In genomic region chr5:151251001-151251551, GRCh38 we compare ENCODE assay signal across 12 cellular contexts. TPM values are rescaled to one million over a fixed set of nuclear protein-coding genes. Genes with fewer than 3 reads are reported as not detected.
DNase-seq lines count a peak whose midpoint lies in the region; ATAC-seq and TF ChIP-seq lines count a peak whose summit lies in the region.
"Had no signal": no experiment of that assay in that cellular context is flagged by ENCODE, and none has a peak within 500 bp of the region (broad histone marks: within the 10 kb centered on the region; RNA-seq: fewer than 3 reads in every experiment).

No MANE protein-coding gene starts in this region.

- H3K4me3 Mint-ChIP-seq in brain = peak overlapping the region; percentile 48 to 93 (median 82)

- no peak overlapping the region for H3K27ac ChIP-seq in HEK293 (ENCODE audit: extremely low read depth, low read depth, low read length)
- H3K27ac ChIP-seq: left lung, RWPE1 had no signal

- peaks cover 23% of the 10 kb centered on the region for H3K4me1 Mint-ChIP-seq in brain

- H3K36me3 Mint-ChIP-seq in brain = no peaks in the 10 kb centered on the region

- H3K9me3 ChIP-seq in HEK293 (ENCODE audit: control insufficient read depth, insufficient read depth, low read depth, low read length) = no peaks in the 10 kb centered on the region
- H3K9me3 ChIP-seq: left lung had no signal

- no peak overlapping the region for H3K27ac Mint-ChIP-seq in brain

- peaks cover 8% of the 10 kb centered on the region for H3K27me3 Mint-ChIP-seq in brain

- TF ChIP-seq CTCF in HEK293 (tag by site-specific recombination; IDR thresholded peaks at IDR 0.05) (no peak), brain (conservative IDR thresholded peaks at IDR 0.05) (no peak)

- DNase-seq in T-helper 2 cell (peak in 4 of 5 experiments; percentile 7 to 88 (median 14)), Right ventricle myocardium superior (no peak)
- peak; percentile 22 to 27 (median 24) for DNase-seq in stimulated activated CD4-positive, alpha-beta T cell treated with anti-CD3 and anti-CD28 coated beads, TNF-alpha, amount 100 ng/mL, for 48 hours (ENCODE audit: low read depth in 3 of 3)
- DNase-seq: NCI-H187 treated with DMSO at 0.1 percent for 48 hours had no signal

- intact Hi-C loops in Right ventricle myocardium superior (cut with DNase I) = no loop called here

- H3K9me3 Mint-ChIP-seq in brain = peaks cover 0 to 2% (median 0%) of the 10 kb centered on the region in 5 experiments

- POLR2A ChIA-PET in HEK293 (lab: Yijun Ruan, JAX) = interaction anchor here (2.7 kb wide), 1 partner anchor 28 kb away, joined by 28 read pairs; the partner anchor contains the start of gene CCDC69

- no peak for ATAC-seq in HG03521 (IDR thresholded peaks at IDR 0.05; ENCODE audit: unreplicated experiment)
- ATAC-seq in GM18907 (IDR thresholded peaks at IDR 0.05; ENCODE audit: unreplicated experiment) = no peak
- ATAC-seq in Right ventricle myocardium superior (ENCODE audit: poor library complexity) = no peak
- ATAC-seq: left lung had no signal

- no peak overlapping the region for H3K4me3 ChIP-seq in HEK293 (ENCODE audit: low read depth, low read length)
- H3K4me3 ChIP-seq: left lung had no signal

- no peaks in the 10 kb centered on the region for H3K36me3 ChIP-seq in HEK293 (ENCODE audit: control insufficient read depth in 2 of 2, insufficient read depth in 1 of 2, low read length in 2 of 2)
- H3K36me3 ChIP-seq: left lung had no signal

- CTCF ChIA-PET in HEK293 (lab: Yijun Ruan, JAX) = interaction anchor here (2.2 kb wide), 1 partner anchor 12 kb away, joined by 7 read pairs; no protein-coding TSS in a partner anchor

- H3K4me1 ChIP-seq in HEK293 (ENCODE audit: control insufficient read depth, insufficient read depth, low read length) = peaks cover 3% of the 10 kb centered on the region; the same call in 1 of the 2 replicates

TF ChIP-seq in HEK293, 187 proteins besides CTCF, POLR2A, EP300 and RAD21:
- TF ChIP-seq PRDM1 (tag by site-specific recombination; IDR thresholded peaks at IDR 0.05) = 0 out of 2 replicates have a peak, but pooled peaks have one; percentile 21
- no peak for TF ChIP-seq ZNF404 (tag by site-specific recombination; IDR thresholded peaks at IDR 0.05)

RNA-seq across cellular contexts. Expression of gene GM2A, which starts 1.9 kb away (rescaled TPM):
- polyA plus RNA-seq in brain (ENCODE audit: insufficient read depth, low read depth, low replicate concordance) = 21.7 TPM
- 26.2 TPM for total RNA-seq in Right ventricle myocardium superior

RNA-seq across cellular contexts. Expression of gene CCDC69, which starts 27.2 kb away (rescaled TPM):
- polyA plus RNA-seq in brain (ENCODE audit: insufficient read depth, low read depth, low replicate concordance) = 3.6 TPM
- 178 TPM for total RNA-seq in Right ventricle myocardium superior

RNA-seq across cellular contexts. Expression of gene SLC36A3, which starts 52.5 kb away (rescaled TPM):
- not detected for polyA plus RNA-seq in brain (ENCODE audit: insufficient read depth, low read depth, low replicate concordance)
- not detected for total RNA-seq in Right ventricle myocardium superior
- total RNA-seq: activated CD8-positive, alpha-beta memory T cell treated with anti-CD3 and anti-CD28 coated beads for 36 hours; fibroblast of villous mesenchyme; left lung had no signal
